In genomic region chr5:73565166-73565968, GRCh38 we compare ENCODE assay signal across 8 cellular contexts. TPM values are rescaled to one million over a fixed set of nuclear protein-coding genes. Genes with fewer than 3 reads are reported as not detected.
DNase-seq lines count a peak whose midpoint lies in the region; ATAC-seq, FAIRE-seq and TF ChIP-seq lines count a peak whose summit lies in the region.

TSS of gene ANKRA2 (minus strand) at chr5:73565639. CDS start at chr5:73562881, 2,758 bp downstream.
TSS of gene UTP15 (plus strand) at chr5:73565743. CDS start at chr5:73567345, 1,602 bp downstream.

- H3K4me3 ChIP-seq in OCI-LY3 (ENCODE audit: low read length) (peak within 1 kb of the TSS; percentile 98), mesodermal cell (ENCODE audit: extremely low read depth, insufficient read depth, low read length, poor library complexity, severe bottlenecking) (peak within 1 kb of the TSS; percentile 73)

- H3K9me3 ChIP-seq in OCI-LY3 (ENCODE audit: insufficient read depth, low read length) (no peaks in the 10 kb centered on the region), mesodermal cell (ENCODE audit: control insufficient read depth, low read length) (no peaks in the 10 kb centered on the region)

- peak; percentile 91 for ATAC-seq in GM21515 (IDR thresholded peaks at IDR 0.05; ENCODE audit: unreplicated experiment)

- H4K20me1 ChIP-seq in OCI-LY3 (ENCODE audit: insufficient read depth, low read length): no peaks in the 10 kb centered on the region

- TF ChIP-seq CTCF in OCI-LY3 (IDR thresholded peaks at IDR 0.05; ENCODE audit: low read depth, low read length): no peak

- H3K27ac ChIP-seq in OCI-LY3 (ENCODE audit: low read length): peak within 1 kb of the TSS; percentile 53
- peak within 1 kb of the TSS; percentile 74 for H3K27ac ChIP-seq in mesodermal cell (ENCODE audit: low read depth, low read length, severe bottlenecking)

- peaks cover 49% of the 10 kb centered on the region for H3K79me2 ChIP-seq in OCI-LY3 (ENCODE audit: low read length)

- 0% methylated on average over 56 to 59 of the region's 60 CpGs for WGBS in mesodermal cell (ENCODE audit: insufficient coverage in 2 of 2), 2 experiments

- DNase-seq in D341Med (ENCODE audit: low spot score) (peak; percentile 95), HuH-7 (ENCODE audit: low spot score) (peak; percentile 66)
- peak; percentile 100 for DNase-seq in activated CD8-positive, alpha-beta memory T cell treated with anti-CD3 and anti-CD28 coated beads, Interleukin-2, amount 50 U/mL, for 48 hours
- DNase-seq in stimulated activated CD8-positive, alpha-beta memory T cell treated with anti-CD3 and anti-CD28 coated beads, Interleukin-15, amount 100 ng/mL, for 4 hours (ENCODE audit: low read depth in 2 of 2): peak; percentile 95 to 97

- no peaks in the 10 kb centered on the region for H3K27me3 ChIP-seq in OCI-LY3 (ENCODE audit: low read depth, low read length)

- peak within 1 kb of the TSS; percentile 91 for H3K4me2 ChIP-seq in OCI-LY3 (ENCODE audit: low read length)

- H3K4me1 ChIP-seq in OCI-LY3 (ENCODE audit: low read length) (peaks cover 18% of the 10 kb centered on the region), mesodermal cell (ENCODE audit: control insufficient read depth, insufficient read depth, low read length, poor library complexity, severe bottlenecking) (peaks cover 8% of the 10 kb centered on the region)

- H2AFZ ChIP-seq in OCI-LY3 (ENCODE audit: low read depth, low read length): peak within 1 kb of the TSS; percentile 89

- peak; percentile 93 for FAIRE-seq in endometrium (lab: Jason Lieb, UNC)

- H3K9ac ChIP-seq in OCI-LY3 (ENCODE audit: low read length): peak within 1 kb of the TSS; percentile 78

- H3K36me3 ChIP-seq in OCI-LY3 (replicated peaks; ENCODE audit: low read depth, low read length): peaks cover 6% of the 10 kb centered on the region
- peaks cover 41% of the 10 kb centered on the region for H3K36me3 ChIP-seq in mesodermal cell (ENCODE audit: control insufficient read depth, insufficient read depth, low read length)

RNA-seq across cellular contexts. Expression of gene ANKRA2, which starts in this region (rescaled TPM):
- polyA plus RNA-seq in mesodermal cell (2013, experiment 1 of 2): 37.0 TPM
- polyA plus RNA-seq in mesodermal cell (2013, experiment 2 of 2): 35.9 TPM

RNA-seq across cellular contexts. Expression of gene UTP15, which starts in this region (rescaled TPM):
- polyA plus RNA-seq in mesodermal cell (2013, experiment 1 of 2): 9.3 TPM
- 9.8 TPM for polyA plus RNA-seq in mesodermal cell (2013, experiment 2 of 2)

Comparison
In these comparisons a context has a peak if more than half of its experiments do, and no peak if none do; other contexts are left out.
1. Peak in every context shown above with its lines: DNase-seq, ATAC-seq, H3K4me3 ChIP-seq and H3K27ac ChIP-seq.